24 cellular contexts compared by ENCODE assay signal in the genomic region with DNA sequence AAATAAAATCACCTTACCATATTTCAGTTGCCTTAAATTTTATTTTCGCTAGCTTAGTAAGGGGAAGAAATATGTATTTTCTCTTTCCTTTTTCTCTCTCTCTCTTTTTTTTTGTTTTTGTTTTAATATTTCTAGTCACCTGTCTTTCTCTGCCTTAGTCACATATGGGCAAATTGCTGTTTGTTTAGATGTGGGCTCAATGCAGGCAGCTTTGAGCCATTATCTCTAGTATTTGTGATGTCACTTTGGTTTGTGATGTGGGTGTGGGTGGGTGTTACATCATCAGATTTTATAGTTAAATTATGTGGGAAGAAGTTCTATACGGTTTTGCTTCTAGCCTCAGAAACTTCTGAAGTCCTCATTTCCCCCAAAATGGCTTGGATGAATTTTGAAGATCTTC. TPM values are rescaled to one million over a fixed set of nuclear protein-coding genes. Genes with fewer than 3 reads are reported as not detected.
"Had no signal": no experiment of that assay in that cellular context is flagged by ENCODE, and none has a peak within 500 bp of the region (broad histone marks: within the 10 kb centered on the region; RNA-seq: fewer than 3 reads in every experiment).

A gene (minus strand): TSS at position 59 of the 400 bp plus-strand sequence. CDS start 39 bp downstream, at position 20.

- H3K4me3 Mint-ChIP-seq: activated B cell treated with CpG ODN at 0.5 μM for 24 hours; activated CD4-positive, alpha-beta memory T cell treated with anti-CD3 and anti-CD28 coated beads, Interleukin-2, amount 10 ng/mL, durations not matched to agents 7 days and 5 days; activated CD8-positive, alpha-beta memory T cell treated with anti-CD3 and anti-CD28 coated beads, Interleukin-2, amount 10 ng/mL, durations not matched to agents 7 days and 5 days; activated naive CD8-positive, alpha-beta T cell; nephron progenitor cell; T-helper 2 cell treated with Interferon-gamma antibody and Interleukin-4, amounts not matched to agents 5 μg/mL and 100 μg/mL, for 36 hours; type B pancreatic cell had no signal

- H3K27ac ChIP-seq: esophagus squamous epithelium, stomach had no signal

- ATAC-seq: activated CD8-positive, alpha-beta memory T cell treated with anti-CD3 and anti-CD28 coated beads, Interleukin-2, amount 10 ng/mL, durations not matched to agents 7 days and 5 days; left colon had no signal

- H3K4me1 ChIP-seq: esophagus squamous epithelium, stomach had no signal

- DNase-seq: activated B cell treated with CpG ODN at 0.5 μM for 24 hours; activated CD4-positive, alpha-beta memory T cell treated with anti-CD3 and anti-CD28 coated beads, Interleukin-2, amount 10 ng/mL, durations not matched to agents 7 days and 5 days; activated CD4-positive, alpha-beta T cell treated with anti-CD3 and anti-CD28 coated beads for 4 hours; activated CD8-positive, alpha-beta memory T cell treated with anti-CD3 and anti-CD28 coated beads, Interleukin-2, amount 10 ng/mL, durations not matched to agents 7 days and 5 days; dermis blood vessel endothelial cell; effector memory CD4-positive, alpha-beta T cell; esophagus squamous epithelium; hypothalamus; left colon; midbrain; nephron progenitor cell; small intestine; stimulated activated CD4-positive, alpha-beta T cell treated with anti-CD3 and anti-CD28 coated beads, Interleukin-15, amount 100 ng/mL, for 24 hours; stimulated activated CD4-positive, alpha-beta T cell treated with anti-CD3 and anti-CD28 coated beads, Interleukin-2, amount 100 ng/mL, for 48 hours; stomach had no signal

- H3K27me3 ChIP-seq: esophagus squamous epithelium, stomach had no signal

- H3K36me3 ChIP-seq: esophagus squamous epithelium, stomach had no signal

- H3K27me3 Mint-ChIP-seq: type B pancreatic cell had no signal

- H3K9me3 ChIP-seq: esophagus squamous epithelium, stomach had no signal

- H3K4me3 ChIP-seq: esophagus squamous epithelium, lung, stomach had no signal

- H3K36me3 Mint-ChIP-seq: activated CD8-positive, alpha-beta memory T cell treated with anti-CD3 and anti-CD28 coated beads, Interleukin-2, amount 10 ng/mL, durations not matched to agents 7 days and 5 days; type B pancreatic cell had no signal

- H3K27ac Mint-ChIP-seq: activated B cell treated with CpG ODN at 0.5 μM for 24 hours; activated CD4-positive, alpha-beta memory T cell treated with anti-CD3 and anti-CD28 coated beads, Interleukin-2, amount 10 ng/mL, durations not matched to agents 7 days and 5 days; activated CD8-positive, alpha-beta memory T cell treated with anti-CD3 and anti-CD28 coated beads, Interleukin-2, amount 10 ng/mL, durations not matched to agents 7 days and 5 days; activated naive CD8-positive, alpha-beta T cell; nephron progenitor cell; progenitor cell of endocrine pancreas; T-helper 2 cell treated with Interferon-gamma antibody and Interleukin-4, amounts not matched to agents 5 μg/mL and 100 μg/mL, for 36 hours; type B pancreatic cell had no signal

- H3K9me3 Mint-ChIP-seq: activated B cell treated with CpG ODN at 0.5 μM for 24 hours; activated CD4-positive, alpha-beta memory T cell treated with anti-CD3 and anti-CD28 coated beads, Interleukin-2, amount 10 ng/mL, durations not matched to agents 7 days and 5 days; nephron progenitor cell; T-helper 2 cell treated with Interferon-gamma antibody and Interleukin-4, amounts not matched to agents 5 μg/mL and 100 μg/mL, for 36 hours; type B pancreatic cell had no signal

RNA-seq across cellular contexts. Expression of the gene that starts here (rescaled TPM):
- total RNA-seq: activated B cell treated with CpG ODN at 0.5 μM for 24 hours; activated CD4-positive, alpha-beta memory T cell treated with anti-CD3 and anti-CD28 coated beads, Interleukin-2, amount 10 ng/mL, durations not matched to agents 7 days and 5 days; activated CD8-positive, alpha-beta memory T cell treated with anti-CD3 and anti-CD28 coated beads, Interleukin-2, amount 10 ng/mL, durations not matched to agents 7 days and 5 days; chondrocyte; dermis blood vessel endothelial cell; fibroblast of villous mesenchyme; left colon; lung; omental fat pad; progenitor cell of endocrine pancreas; temporal lobe had no signal
- polyA plus RNA-seq: small intestine, stomach had no signal
